Comparison of ENCODE assay signal across 15 cellular contexts in genomic region chr4:1307951-1308735, GRCh38. TPM values are rescaled to one million over a fixed set of nuclear protein-coding genes. Genes with fewer than 3 reads are reported as not detected.
DNase-seq lines count a peak whose midpoint lies in the region; ATAC-seq and TF ChIP-seq lines count a peak whose summit lies in the region.
"Had no signal": no experiment of that assay in that cellular context is flagged by ENCODE, and none has a peak within 500 bp of the region (broad histone marks: within the 10 kb centered on the region; RNA-seq: fewer than 3 reads in every experiment).

No MANE protein-coding gene starts in this region.

- H3K9me3 ChIP-seq in BLaER1 (peaks cover 3% of the 10 kb centered on the region), endodermal cell (ENCODE audit: control insufficient read depth, low read length) (peaks cover 4% of the 10 kb centered on the region)
- H3K9me3 ChIP-seq: esophagus squamous epithelium had no signal

- H3K27ac ChIP-seq in BLaER1 = peak overlapping the region; percentile 94
- H3K27ac ChIP-seq in endodermal cell (ENCODE audit: low read depth, low read length) = no peak overlapping the region
- H3K27ac ChIP-seq: C4-2B had no signal

- TF ChIP-seq CTCF in HFFc6 (IDR thresholded peaks at IDR 0.05) (no peak), endodermal cell (conservative IDR thresholded peaks at IDR 0.05) (no peak), type B pancreatic cell (conservative IDR thresholded peaks at IDR 0.05) (no peak)

- H4K20me1 ChIP-seq in BLaER1 = peaks cover 87% of the 10 kb centered on the region

- H3K9ac ChIP-seq in BLaER1 = peak overlapping the region; percentile 78
- no peak overlapping the region for H3K9ac ChIP-seq in endodermal cell (ENCODE audit: extremely low read depth, low read length, poor library complexity, severe bottlenecking)

- H3K4me1 Mint-ChIP-seq in HFFc6 (ENCODE audit: low read depth) = peaks cover 23% of the 10 kb centered on the region
- peaks cover 15% of the 10 kb centered on the region for H3K4me1 Mint-ChIP-seq in endodermal cell
- H3K4me1 Mint-ChIP-seq in naive thymus-derived CD8-positive, alpha-beta T cell = peaks cover 25 to 70% (median 65%) of the 10 kb centered on the region in 4 donors
- peaks cover 18% of the 10 kb centered on the region for H3K4me1 Mint-ChIP-seq in type B pancreatic cell (ENCODE audit: unreplicated experiment)
- peaks cover 44 to 55% of the 10 kb centered on the region in 2 donors for H3K4me1 Mint-ChIP-seq in effector memory CD8-positive, alpha-beta T cell (ENCODE audit: low read depth in 2 of 2)

- H3K27me3 Mint-ChIP-seq in HFFc6 (ENCODE audit: insufficient read depth) = no peaks in the 10 kb centered on the region; the same call in none of the 2 replicates
- H3K27me3 Mint-ChIP-seq in endodermal cell (ENCODE audit: insufficient read depth) = no peaks in the 10 kb centered on the region
- no peaks in the 10 kb centered on the region for H3K27me3 Mint-ChIP-seq in naive thymus-derived CD8-positive, alpha-beta T cell
- no peaks in the 10 kb centered on the region for H3K27me3 Mint-ChIP-seq in type B pancreatic cell
- no peaks in the 10 kb centered on the region for H3K27me3 Mint-ChIP-seq in effector memory CD8-positive, alpha-beta T cell

- POLR2A ChIA-PET in naive thymus-derived CD8-positive, alpha-beta T cell (lab: Charles Lee) = interaction anchor here (0.6 to 2.2 kb wide), 7 partner anchors 8 to 59 kb away, joined by 3 to 6 read pairs (median 3); partner anchors contain the start of gene CTBP1

- H3K4me3 ChIP-seq in BLaER1 (peak overlapping the region; percentile 34; the same call in 1 of the 2 replicates), endodermal cell (ENCODE audit: low read length) (peak overlapping the region; percentile 77)

- no peak for ATAC-seq in naive thymus-derived CD8-positive, alpha-beta T cell
- ATAC-seq in effector memory CD8-positive, alpha-beta T cell (replicated peaks) = no peak

- H3K9me3 Mint-ChIP-seq in HFFc6 (no peaks in the 10 kb centered on the region), endodermal cell (peaks cover 2% of the 10 kb centered on the region), type B pancreatic cell (no peaks in the 10 kb centered on the region)
- no peaks in the 10 kb centered on the region for H3K9me3 Mint-ChIP-seq in naive thymus-derived CD8-positive, alpha-beta T cell
- no peaks in the 10 kb centered on the region for H3K9me3 Mint-ChIP-seq in effector memory CD8-positive, alpha-beta T cell

- H3K4me1 ChIP-seq in BLaER1 (peaks cover 83% of the 10 kb centered on the region), endodermal cell (ENCODE audit: control insufficient read depth, insufficient read depth, low read length) (peaks cover 5% of the 10 kb centered on the region)

- no peaks in the 10 kb centered on the region for H3K27me3 ChIP-seq in BLaER1
- H3K27me3 ChIP-seq in endodermal cell (ENCODE audit: control insufficient read depth, insufficient read depth, low read length, poor library complexity, severe bottlenecking) = no peaks in the 10 kb centered on the region
- H3K27me3 ChIP-seq: esophagus squamous epithelium had no signal

- no peak overlapping the region for H3K4me3 Mint-ChIP-seq in HFFc6
- no peak overlapping the region for H3K4me3 Mint-ChIP-seq in endodermal cell
- H3K4me3 Mint-ChIP-seq in naive thymus-derived CD8-positive, alpha-beta T cell = peak overlapping the region in 5 of 10 donors; percentile 76 to 91 (median 87)
- no peak overlapping the region for H3K4me3 Mint-ChIP-seq in type B pancreatic cell
- peak overlapping the region in 1 of 2 donors; percentile 77 for H3K4me3 Mint-ChIP-seq in effector memory CD8-positive, alpha-beta T cell

- WGBS in endodermal cell (ENCODE audit: insufficient coverage in 1 of 2, insufficient read length in 1 of 2), 2 experiments = 96 to 99% methylated on average over 34 of the region's 34 CpGs

- H3K27ac Mint-ChIP-seq in HFFc6 (peak overlapping the region; percentile 18; the same call in 1 of the 2 replicates), endodermal cell (peak overlapping the region; percentile 74), type B pancreatic cell (no peak overlapping the region)
- H3K27ac Mint-ChIP-seq in naive thymus-derived CD8-positive, alpha-beta T cell = peak overlapping the region in 7 of 10 donors; percentile 60 to 91 (median 87)
- peak overlapping the region in 1 of 2 donors; percentile 95 for H3K27ac Mint-ChIP-seq in effector memory CD8-positive, alpha-beta T cell

- H3K36me3 Mint-ChIP-seq in HFFc6 (ENCODE audit: low read depth) (peaks cover 43% of the 10 kb centered on the region; the same call in 1 of the 2 replicates), endodermal cell (ENCODE audit: low read depth) (peaks cover 39% of the 10 kb centered on the region), type B pancreatic cell (peaks cover 12% of the 10 kb centered on the region)
- peaks cover 0 to 26% (median 1%) of the 10 kb centered on the region in 3 donors for H3K36me3 Mint-ChIP-seq in naive thymus-derived CD8-positive, alpha-beta T cell
- peaks cover 58% of the 10 kb centered on the region for H3K36me3 Mint-ChIP-seq in effector memory CD8-positive, alpha-beta T cell (ENCODE audit: insufficient read depth)

- H3K36me3 ChIP-seq in BLaER1 = peaks cover 31% of the 10 kb centered on the region
- H3K36me3 ChIP-seq in endodermal cell (ENCODE audit: control insufficient read depth, insufficient read depth, low read length) = peaks cover 21% of the 10 kb centered on the region

- no peak for DNase-seq in HFFc6
- no peak for DNase-seq in endodermal cell
- no peak for DNase-seq in naive thymus-derived CD8-positive, alpha-beta T cell
- DNase-seq in type B pancreatic cell (ENCODE audit: extremely low spot score, unreplicated experiment) = no peak
- no peak for DNase-seq in NCI-H1694 (lab: John Stamatoyannopoulos, UW)
- no peak for DNase-seq in effector memory CD8-positive, alpha-beta T cell
- no peak for DNase-seq in HPDE6-E6E7 (ENCODE audit: extremely low spot score)
- DNase-seq: activated naive CD4-positive, alpha-beta T cell; esophagus squamous epithelium; NCI-H187 treated with DMSO at 0.1 percent for 48 hours; stimulated activated CD4-positive, alpha-beta T cell treated with anti-CD3 and anti-CD28 coated beads, Interleukin-4, amount 100 ng/mL, for 24 hours; stimulated activated naive CD4-positive, alpha-beta T cell treated with Interleukin-2 at 50 U/mL for 16 hours; T1000 had no signal

- peak overlapping the region; percentile 96 for H3K4me2 ChIP-seq in BLaER1

RNA-seq across cellular contexts. Expression of gene MAEA, which starts 18.5 kb away (rescaled TPM):
- 10 to 100 TPM; 56.0 to 65.4 (median 60.6) TPM for total RNA-seq in HFFc6 (2021; fragmentation: NEBNext Ultra II Directional; extraction: Animal tissue kit (Norgen Biotek cat#: 25700))
- total RNA-seq in endodermal cell (10 to 100 TPM; 48.8 to 72.7 TPM), type B pancreatic cell (ENCODE audit: low replicate concordance) (81.5 and 98.7 TPM in 2 replicates)
- polyA plus RNA-seq in endodermal cell (2013, experiment 1 of 2) = 72.4 TPM
- 65.4 TPM for polyA plus RNA-seq in endodermal cell (2013, experiment 2 of 2)
- 100 to 1,000 TPM; 107 to 112 TPM for total RNA-seq in naive thymus-derived CD8-positive, alpha-beta T cell
- polyA plus RNA-seq in naive thymus-derived CD8-positive, alpha-beta T cell = 10 to 100 TPM; 56.7 to 75.1 (median 59.2) TPM

RNA-seq across cellular contexts. Expression of gene UVSSA, which starts 38.9 kb away (rescaled TPM):
- total RNA-seq in HFFc6 (2021; fragmentation: NEBNext Ultra II Directional; extraction: Animal tissue kit (Norgen Biotek cat#: 25700)) = 1 to 10 TPM; 7.7 to 9.0 (median 8.7) TPM
- 10 to 100 TPM; 50.4 to 61.6 TPM for total RNA-seq in endodermal cell
- polyA plus RNA-seq in endodermal cell (2013, experiment 1 of 2) = 19.2 TPM
- polyA plus RNA-seq in endodermal cell (2013, experiment 2 of 2) = 17.1 TPM
- 10 to 100 TPM; 39.4 to 39.5 TPM for total RNA-seq in naive thymus-derived CD8-positive, alpha-beta T cell
- 1 to 10 TPM; 1.9 to 6.2 (median 2.4) TPM for polyA plus RNA-seq in naive thymus-derived CD8-positive, alpha-beta T cell
- total RNA-seq in type B pancreatic cell (ENCODE audit: low replicate concordance) = 30.5 and 32.4 TPM in 2 replicates

RNA-seq across cellular contexts. Expression of gene CTBP1, which starts 59.2 kb away (rescaled TPM):
- 100 to 1,000 TPM; 109 to 126 (median 114) TPM for total RNA-seq in HFFc6 (2021; fragmentation: NEBNext Ultra II Directional; extraction: Animal tissue kit (Norgen Biotek cat#: 25700))
- 100 to 1,000 TPM; 181 to 189 TPM for total RNA-seq in endodermal cell
- polyA plus RNA-seq in endodermal cell (2013, experiment 1 of 2) = 145 TPM
- 147 TPM for polyA plus RNA-seq in endodermal cell (2013, experiment 2 of 2)
- total RNA-seq in naive thymus-derived CD8-positive, alpha-beta T cell = 100 to 1,000 TPM; 189 to 193 TPM
- 100 to 1,000 TPM in 1 of 3 donors, 10 to 100 TPM in 2; 51.0 to 104 (median 93.7) TPM for polyA plus RNA-seq in naive thymus-derived CD8-positive, alpha-beta T cell
- 147 and 165 TPM in 2 replicates for total RNA-seq in type B pancreatic cell (ENCODE audit: low replicate concordance)
